In genomic region chr6:112308476-112308875, GRCh38 we compare ENCODE assay signal across 36 cellular contexts. TPM values are rescaled to one million over a fixed set of nuclear protein-coding genes. Genes with fewer than 3 reads are reported as not detected.
A peak's percentile ranks its signal among the peaks of the same experiment; 100 is the strongest.
DNase-seq lines count a peak whose midpoint lies in the region; ATAC-seq, FAIRE-seq and TF ChIP-seq lines count a peak whose summit lies in the region.
"Had no signal": no experiment of that assay in that cellular context is flagged by ENCODE, and none has a peak within 500 bp of the region (broad histone marks: within the 10 kb centered on the region; RNA-seq: fewer than 3 reads in every experiment).

No MANE protein-coding gene starts in this region.

- H3K4me3 ChIP-seq in OCI-LY3 (ENCODE audit: low read length) (no peak overlapping the region), fibroblast of the aortic adventitia (ENCODE audit: low read depth, low read length) (no peak overlapping the region)
- H3K4me3 ChIP-seq: adrenal gland, dorsolateral prefrontal cortex, lung, mucosa of descending colon, pancreas, sigmoid colon had no signal

- no peaks in the 10 kb centered on the region for H4K20me1 ChIP-seq in OCI-LY3 (ENCODE audit: insufficient read depth, low read length)

- H3K36me3 ChIP-seq in OCI-LY3 (replicated peaks; ENCODE audit: low read depth, low read length) = no peaks in the 10 kb centered on the region
- H3K36me3 ChIP-seq: adrenal gland, pancreas, sigmoid colon had no signal

- H2AFZ ChIP-seq in OCI-LY3 (ENCODE audit: low read depth, low read length) = no peak overlapping the region

- no peaks in the 10 kb centered on the region for H3K79me2 ChIP-seq in OCI-LY3 (ENCODE audit: low read length)

- ATAC-seq in sciatic nerve = peak; percentile 81
- no peak for ATAC-seq in GM18907 (IDR thresholded peaks at IDR 0.05; ENCODE audit: unreplicated experiment)
- ATAC-seq: activated CD8-positive, alpha-beta memory T cell treated with anti-CD3 and anti-CD28 coated beads, Interleukin-2, amount 10 ng/mL, durations not matched to agents 7 days and 5 days; natural killer cell treated with Interleukin-12 subunit alpha and Interleukin-12 subunit beta and Interleukin-15 and Interleukin-18, amount 100 ng/mL, for 72 hours; Panc1; WTC11 had no signal

- H3K4me1 ChIP-seq in OCI-LY3 (ENCODE audit: low read length) = peaks cover 58% of the 10 kb centered on the region
- H3K4me1 ChIP-seq: adrenal gland, pancreas had no signal

- no peak overlapping the region for H3K27ac ChIP-seq in OCI-LY3 (ENCODE audit: low read length)
- H3K27ac ChIP-seq: adrenal gland, dorsolateral prefrontal cortex, HL-60, pancreas, sigmoid colon had no signal

- peak; percentile 47 for FAIRE-seq in G401.6 (lab: Jason Lieb, UNC)
- FAIRE-seq: pancreas, urothelium cell line had no signal

- peak; percentile 41 for DNase-seq in fibroblast of the aortic adventitia (ENCODE audit: low read depth)
- DNase-seq in sciatic nerve (ENCODE audit: low spot score) = no peak
- no peak for DNase-seq in OCI-M2 (lab: John Stamatoyannopoulos, UW; ENCODE audit: unreplicated experiment)
- DNase-seq in posterior vena cava (ENCODE audit: low spot score) = no peak
- DNase-seq: activated CD4-positive, alpha-beta T cell treated with anti-CD3 and anti-CD28 coated beads, Interleukin-2, amount 50 U/mL, for 1 hour; activated CD8-positive, alpha-beta memory T cell treated with anti-CD3 and anti-CD28 coated beads, Interleukin-2, amount 10 ng/mL, durations not matched to agents 7 days and 5 days; activated T-cell treated with anti-CD3 and anti-CD28 coated beads, Interleukin-2, amount 50 U/mL, for 48 hours; adrenal gland; CD4-positive, alpha-beta memory T cell; DMS153; dorsolateral prefrontal cortex; GF-D8; mucosa of descending colon; NCI-H1694 treated with DMSO at 0.1 percent for 48 hours; NCI-H2171 treated with DMSO at 0.1 percent for 48 hours; NCI-H524 treated with DMSO at 0.1 percent for 48 hours; pancreas; SIG-M5; sigmoid colon; stimulated activated CD4-positive, alpha-beta T cell treated with anti-CD3 and anti-CD28 coated beads, Interleukin-4, amount 100 ng/mL, for 4 hours; SW 1271; T-helper 9 cell had no signal

- H3K4me2 ChIP-seq in OCI-LY3 (ENCODE audit: low read length) = peak overlapping the region; percentile 74; the same call in 1 of the 2 replicates

- intact Hi-C loops in sciatic nerve (cut with DNase I) = no loop called here
- intact Hi-C loops in posterior vena cava (cut with DNase I) = loop anchor here in 1 of 2 donors (10.0 kb wide), 1 partner anchor 114 kb away; no protein-coding TSS in a partner anchor

- no peaks in the 10 kb centered on the region for H3K9me3 ChIP-seq in OCI-LY3 (ENCODE audit: insufficient read depth, low read length)
- H3K9me3 ChIP-seq: adrenal gland, mucosa of descending colon, pancreas, sigmoid colon had no signal

- H3K9ac ChIP-seq in OCI-LY3 (ENCODE audit: low read length) = no peak overlapping the region

- H3K27me3 ChIP-seq in OCI-LY3 (ENCODE audit: low read depth, low read length) = no peaks in the 10 kb centered on the region
- H3K27me3 ChIP-seq: adrenal gland, dorsolateral prefrontal cortex, pancreas, sigmoid colon had no signal

- no peak for TF ChIP-seq CTCF in OCI-LY3 (IDR thresholded peaks at IDR 0.05; ENCODE audit: low read depth, low read length)
- no peak for TF ChIP-seq CTCF in fibroblast of the aortic adventitia (IDR thresholded peaks at IDR 0.05; ENCODE audit: insufficient read depth, low read length)

RNA-seq across cellular contexts. Expression of gene RFPL4B, which starts 38.7 kb away (rescaled TPM):
- total RNA-seq in fibroblast of the aortic adventitia (ENCODE audit: low replicate concordance) (0.98 TPM in 1 of 2 replicates, not detected in the other), sciatic nerve (not detected), posterior vena cava (not detected)
- total RNA-seq: activated CD8-positive, alpha-beta memory T cell treated with anti-CD3 and anti-CD28 coated beads, Interleukin-2, amount 10 ng/mL, durations not matched to agents 7 days and 5 days; adrenal gland; CD4-positive, alpha-beta memory T cell; cerebellum; fibroblast of lung; kidney epithelial cell; LHCN-M2; lung; mucosa of descending colon; natural killer cell treated with Interleukin-12 subunit alpha and Interleukin-12 subunit beta and Interleukin-15 and Interleukin-18, amount 100 ng/mL, for 72 hours; pancreas; sigmoid colon; temporal lobe; WTC11 had no signal

RNA-seq across cellular contexts. Expression of gene LAMA4, which starts 54.1 kb away (rescaled TPM):
- total RNA-seq in fibroblast of the aortic adventitia (ENCODE audit: low replicate concordance) = 306 and 904 TPM in 2 replicates
- 332 TPM for total RNA-seq in sciatic nerve
- 100 to 1,000 TPM; 189 to 248 TPM for total RNA-seq in posterior vena cava
- total RNA-seq: activated CD8-positive, alpha-beta memory T cell treated with anti-CD3 and anti-CD28 coated beads, Interleukin-2, amount 10 ng/mL, durations not matched to agents 7 days and 5 days; CD4-positive, alpha-beta memory T cell; natural killer cell treated with Interleukin-12 subunit alpha and Interleukin-12 subunit beta and Interleukin-15 and Interleukin-18, amount 100 ng/mL, for 72 hours had no signal
